ENCODE assay signal across 8 cellular contexts in the genomic region with DNA sequence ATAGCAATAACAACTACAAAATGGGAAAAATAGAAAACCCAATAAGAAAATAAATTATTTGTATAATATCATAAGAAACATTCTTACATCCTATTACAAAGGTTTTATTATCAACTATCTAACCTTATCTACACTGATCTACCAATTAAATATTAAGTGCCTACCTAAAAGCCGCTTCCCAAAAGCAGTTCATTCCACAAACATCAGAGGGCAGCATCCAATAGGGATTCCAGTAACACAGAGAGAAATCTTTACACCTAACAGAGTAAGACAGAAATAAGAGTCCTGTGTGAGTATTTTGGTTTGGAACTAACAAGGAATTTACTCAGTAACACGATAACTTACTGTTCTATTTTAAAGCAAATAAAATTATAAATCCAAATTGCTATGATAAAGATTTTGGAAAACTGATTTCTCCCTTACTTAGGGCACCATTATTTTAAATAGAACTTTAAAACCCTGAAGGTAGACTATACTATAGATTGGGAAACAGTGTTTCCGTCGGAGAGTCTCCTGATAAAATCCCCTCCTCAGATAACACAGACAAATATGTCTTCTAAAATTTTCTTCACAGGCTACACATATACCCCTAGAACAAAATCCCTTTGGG. TPM values are rescaled to one million over a fixed set of nuclear protein-coding genes. Genes with fewer than 3 reads are reported as not detected.
A peak's percentile ranks its signal among the peaks of the same experiment; 100 is the strongest.
DNase-seq lines count a peak whose midpoint lies in the region; ATAC-seq and TF ChIP-seq lines count a peak whose summit lies in the region.

No MANE protein-coding gene starts in this region.

- no peaks in the 10 kb centered on the region for H3K36me3 ChIP-seq in OCI-LY3 (replicated peaks; ENCODE audit: low read depth, low read length)

- H3K4me2 ChIP-seq in OCI-LY3 (ENCODE audit: low read length) = no peak overlapping the region

- no peak overlapping the region for H3K27ac ChIP-seq in OCI-LY3 (ENCODE audit: low read length)

- no peaks in the 10 kb centered on the region for H3K9me3 Mint-ChIP-seq in activated T-helper 17 cell treated with anti-CD3 and anti-CD28 coated beads, Interleukin-2, amount 50 U/mL, for 72 hours
- no peaks in the 10 kb centered on the region for H3K9me3 Mint-ChIP-seq in activated T-cell treated with anti-CD3 and anti-CD28 coated beads, Interleukin-2, amount 50 U/mL, for 24 hours

- ATAC-seq in HG03108 (IDR thresholded peaks at IDR 0.05; ENCODE audit: unreplicated experiment) (peak; percentile 52), GM21367 (IDR thresholded peaks at IDR 0.05; ENCODE audit: unreplicated experiment) (no peak)
- ATAC-seq in activated T-helper 17 cell treated with anti-CD3 and anti-CD28 coated beads, Interleukin-2, amount 50 U/mL, for 72 hours (replicated peaks) = no peak

- no peaks in the 10 kb centered on the region for H3K36me3 Mint-ChIP-seq in activated T-helper 17 cell treated with anti-CD3 and anti-CD28 coated beads, Interleukin-2, amount 50 U/mL, for 72 hours (ENCODE audit: low read depth)
- H3K36me3 Mint-ChIP-seq in activated T-cell treated with anti-CD3 and anti-CD28 coated beads, Interleukin-2, amount 50 U/mL, for 24 hours (ENCODE audit: low read depth) = peaks cover 11% of the 10 kb centered on the region

- H3K4me3 ChIP-seq in OCI-LY3 (ENCODE audit: low read length) = no peak overlapping the region

- H2AFZ ChIP-seq in OCI-LY3 (ENCODE audit: low read depth, low read length) = no peak overlapping the region

- no peak overlapping the region for H3K27ac Mint-ChIP-seq in activated T-helper 17 cell treated with anti-CD3 and anti-CD28 coated beads, Interleukin-2, amount 50 U/mL, for 72 hours
- no peak overlapping the region for H3K27ac Mint-ChIP-seq in activated T-cell treated with anti-CD3 and anti-CD28 coated beads, Interleukin-2, amount 50 U/mL, for 24 hours

- H3K4me1 ChIP-seq in OCI-LY3 (ENCODE audit: low read length) = peaks cover 18% of the 10 kb centered on the region

- H3K27me3 ChIP-seq in OCI-LY3 (ENCODE audit: low read depth, low read length) = no peaks in the 10 kb centered on the region

- no peak overlapping the region for H3K9ac ChIP-seq in OCI-LY3 (ENCODE audit: low read length)

- peak; percentile 77 for TF ChIP-seq CTCF in OCI-LY3 (IDR thresholded peaks at IDR 0.05; ENCODE audit: low read depth, low read length)

- H3K4me3 Mint-ChIP-seq in activated T-helper 17 cell treated with anti-CD3 and anti-CD28 coated beads, Interleukin-2, amount 50 U/mL, for 72 hours = no peak overlapping the region
- H3K4me3 Mint-ChIP-seq in activated T-cell treated with anti-CD3 and anti-CD28 coated beads, Interleukin-2, amount 50 U/mL, for 24 hours = no peak overlapping the region

- DNase-seq in D341Med (ENCODE audit: low spot score) (peak; percentile 49), dermis microvascular lymphatic vessel endothelial cell (ENCODE audit: low read depth in 2 of 2) (peak; percentile 76 to 81), lung microvascular endothelial cell (ENCODE audit: low read depth in 2 of 2) (peak; percentile 85 to 87)
- no peak for DNase-seq in activated T-cell treated with anti-CD3 and anti-CD28 coated beads, Interleukin-2, amount 50 U/mL, for 24 hours

- peaks cover 34% of the 10 kb centered on the region for H3K4me1 Mint-ChIP-seq in activated T-helper 17 cell treated with anti-CD3 and anti-CD28 coated beads, Interleukin-2, amount 50 U/mL, for 72 hours
- H3K4me1 Mint-ChIP-seq in activated T-cell treated with anti-CD3 and anti-CD28 coated beads, Interleukin-2, amount 50 U/mL, for 24 hours (ENCODE audit: low read depth) = peaks cover 58% of the 10 kb centered on the region

- peaks cover 50% of the 10 kb centered on the region for H3K79me2 ChIP-seq in OCI-LY3 (ENCODE audit: low read length)

- H4K20me1 ChIP-seq in OCI-LY3 (ENCODE audit: insufficient read depth, low read length) = peaks cover 7% of the 10 kb centered on the region; the same call in 1 of the 2 replicates

- H3K27me3 Mint-ChIP-seq in activated T-helper 17 cell treated with anti-CD3 and anti-CD28 coated beads, Interleukin-2, amount 50 U/mL, for 72 hours = no peaks in the 10 kb centered on the region
- H3K27me3 Mint-ChIP-seq in activated T-cell treated with anti-CD3 and anti-CD28 coated beads, Interleukin-2, amount 50 U/mL, for 24 hours = no peaks in the 10 kb centered on the region

- H3K9me3 ChIP-seq in OCI-LY3 (ENCODE audit: insufficient read depth, low read length) = no peaks in the 10 kb centered on the region

RNA-seq across cellular contexts. Expression of a gene that starts 15.0 kb away (rescaled TPM):
- total RNA-seq in dermis microvascular lymphatic vessel endothelial cell (14.5 and 16.9 TPM in 2 replicates), lung microvascular endothelial cell (11.3 and 12.0 TPM in 2 replicates)
- 10 to 100 TPM in 1 of 2 donors, 1 to 10 TPM in 1; 7.3 to 11.5 TPM for total RNA-seq in activated T-helper 17 cell treated with anti-CD3 and anti-CD28 coated beads, Interleukin-2, amount 50 U/mL, for 72 hours
